1 cellular context compared by ENCODE assay signal in the genomic region with DNA sequence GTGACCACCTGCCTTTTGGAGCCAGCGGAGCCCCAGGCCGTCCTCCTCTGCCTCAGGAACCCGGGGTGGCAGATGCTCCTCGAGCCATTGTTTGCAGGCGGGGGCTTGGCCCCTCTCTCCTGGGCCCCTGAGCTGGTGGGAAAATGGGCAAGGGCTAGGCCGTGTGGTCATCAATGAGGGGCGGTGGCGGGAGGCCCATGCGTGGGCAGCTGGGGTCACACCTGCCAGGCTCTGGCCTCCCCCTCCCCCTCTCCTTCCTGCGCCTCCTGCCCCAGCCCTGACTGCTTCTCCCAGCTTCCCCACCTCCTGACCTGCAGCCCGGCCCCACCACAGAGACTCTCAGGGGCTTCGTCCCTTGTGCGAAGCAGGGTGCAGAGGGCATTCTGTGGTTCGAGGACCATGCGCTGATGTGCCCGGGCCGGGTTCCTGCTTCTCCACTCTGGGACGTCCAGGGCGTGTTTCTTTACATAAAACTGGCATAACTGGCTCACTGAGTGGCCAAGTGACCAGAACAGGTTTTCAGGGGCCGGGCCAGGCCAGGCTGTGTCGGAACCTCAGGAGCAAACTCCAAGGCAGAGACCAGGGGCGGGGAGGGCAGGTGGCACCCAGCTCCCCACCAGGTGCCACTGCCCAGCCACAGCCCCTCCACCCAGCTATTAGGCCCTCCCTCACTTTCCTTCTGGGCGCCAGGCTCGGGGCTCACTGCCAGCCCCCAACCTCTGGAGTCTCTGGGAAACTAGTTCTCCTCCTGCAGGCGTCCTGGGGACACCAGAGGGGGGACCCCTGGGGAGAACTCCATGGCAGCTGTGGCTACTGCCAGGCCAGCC.
A peak's percentile ranks its signal among the peaks of the same experiment; 100 is the strongest.
TF ChIP-seq lines count a peak whose summit lies in the region.

No MANE protein-coding gene starts in this region.

TF ChIP-seq in K562, 482 proteins besides CTCF, POLR2A, EP300 and RAD21:
- TF ChIP-seq, protein P1, sequence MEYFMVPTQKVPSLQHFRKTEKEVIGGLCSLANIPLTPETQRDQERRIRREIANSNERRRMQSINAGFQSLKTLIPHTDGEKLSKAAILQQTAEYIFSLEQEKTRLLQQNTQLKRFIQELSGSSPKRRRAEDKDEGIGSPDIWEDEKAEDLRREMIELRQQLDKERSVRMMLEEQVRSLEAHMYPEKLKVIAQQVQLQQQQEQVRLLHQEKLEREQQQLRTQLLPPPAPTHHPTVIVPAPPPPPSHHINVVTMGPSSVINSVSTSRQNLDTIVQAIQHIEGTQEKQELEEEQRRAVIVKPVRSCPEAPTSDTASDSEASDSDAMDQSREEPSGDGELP (CRISPR knock-in tag; IDR thresholded peaks at IDR 0.05; ENCODE audit: borderline replicate concordance) = 0 out of 2 replicates have a peak, but pooled peaks have one; percentile 11
- no peak for TF ChIP-seq RBM15 (IDR thresholded peaks at IDR 0.05; ENCODE audit: insufficient read depth, low read length)
